In genomic region chr6:3812596-3812995, GRCh38 we compare ENCODE assay signal across 14 cellular contexts.
"Had no signal": no experiment of that assay in that cellular context is flagged by ENCODE, and none has a peak within 500 bp of the region (broad histone marks: within the 10 kb centered on the region; RNA-seq: fewer than 3 reads in every experiment).

No MANE protein-coding gene starts in this region.

- H3K4me3 ChIP-seq: heart left ventricle, lower lobe of right lung, uterus had no signal

- ATAC-seq: stimulated activated effector memory CD8-positive, alpha-beta T cell treated with anti-CD3 and anti-CD28 coated beads, Interleukin-12 subunit alpha, Interleukin-12 subunit beta, amount 100 ng/mL, for 72 hours had no signal

- DNase-seq: activated CD4-positive, alpha-beta memory T cell treated with anti-CD3 and anti-CD28 coated beads, Interleukin-2, amount 10 ng/mL, durations not matched to agents 7 days and 5 days; activated CD4-positive, alpha-beta T cell treated with anti-CD3 and anti-CD28 coated beads for 1 hour; activated effector memory CD4-positive, alpha-beta T cell treated with anti-CD3 and anti-CD28 coated beads, Interleukin-2, amount 50 U/mL, for 16 hours; activated T-cell treated with anti-CD3 and anti-CD28 coated beads, Interleukin-2, amount 50 U/mL, for 4 hours; cortex of kidney; effector CD4-positive, alpha-beta T cell; immature natural killer cell; lower lobe of right lung; midbrain; stimulated activated CD4-positive, alpha-beta T cell treated with anti-CD3 and anti-CD28 coated beads, Interleukin-12 subunit alpha, Interleukin-12 subunit beta, amount 100 ng/mL, for 4 hours had no signal

- H3K9me3 ChIP-seq: heart left ventricle, lower lobe of right lung, uterus had no signal

- H3K27ac ChIP-seq: lower lobe of right lung, VCaP had no signal

- H3K27me3 ChIP-seq: heart left ventricle, uterus had no signal

- H3K36me3 ChIP-seq: heart left ventricle, lower lobe of right lung, uterus had no signal

- H3K4me1 ChIP-seq: uterus had no signal
